1 cellular context compared by ENCODE assay signal in genomic region chr12:11672833-11673232, GRCh38.
TF ChIP-seq lines count a peak whose summit lies in the region.

No MANE protein-coding gene starts in this region.

TF ChIP-seq in liver, 16 proteins besides CTCF, POLR2A, EP300 and RAD21 (continued from another document):
- peak; percentile 34 for TF ChIP-seq NR2F2 (IDR thresholded peaks at IDR 0.05)
TF ChIP-seq in liver: peak in this region for 1.
